In genomic region chr2:201971516-201972228, GRCh38 we compare ENCODE assay signal across 13 cellular contexts.
A peak's percentile ranks its signal among the peaks of the same experiment; 100 is the strongest.
DNase-seq lines count a peak whose midpoint lies in the region; ATAC-seq and TF ChIP-seq lines count a peak whose summit lies in the region.
"Had no signal": no experiment of that assay in that cellular context is flagged by ENCODE, and none has a peak within 500 bp of the region (broad histone marks: within the 10 kb centered on the region; RNA-seq: fewer than 3 reads in every experiment).

No MANE protein-coding gene starts in this region.

- 0 out of 2 replicates have a peak overlapping the region, but pooled peaks have one; percentile 12 for H3K4me3 ChIP-seq in H7 (ENCODE audit: insufficient read depth, low read depth, low read length)
- peak overlapping the region in 1 of 2 donors; percentile 22 for H3K4me3 ChIP-seq in stomach smooth muscle (ENCODE audit: low read length in 2 of 2)
- H3K4me3 ChIP-seq in stomach, result no peak overlapping the region

- peaks cover 9% of the 10 kb centered on the region for H3K4me1 Mint-ChIP-seq in Calu3 (ENCODE audit: low read depth, unreplicated experiment)
- H3K4me1 Mint-ChIP-seq in activated CD8-positive, alpha-beta memory T cell treated with anti-CD3 and anti-CD28 coated beads, Interleukin-2, amount 10 ng/mL, durations not matched to agents 7 days and 5 days, result no peaks in the 10 kb centered on the region
- H3K4me1 Mint-ChIP-seq: stimulated activated naive B cell treated with anti-CD40 and anti-IgM and Interleukin-4, amounts not matched to agents 10 μg/mL and 1 μg/mL and 100 μg/mL, for 72 hours had no signal

- DNase-seq in H7 (no peak), head of caudate nucleus (peak in 25 of 42 donors; percentile 9 to 68 (median 30)), Calu3 (no peak), stomach (no peak)
- no peak for DNase-seq in activated CD8-positive, alpha-beta memory T cell treated with anti-CD3 and anti-CD28 coated beads, Interleukin-2, amount 10 ng/mL, durations not matched to agents 7 days and 5 days
- DNase-seq: brain microvascular endothelial cell; kidney glomerular epithelial cell; NCI-H2029; stimulated activated naive B cell treated with anti-CD40 and anti-IgM and Interleukin-4, amounts not matched to agents 10 μg/mL and 1 μg/mL and 100 μg/mL, for 72 hours had no signal

- H3K27me3 ChIP-seq in H7 (ENCODE audit: control insufficient read depth, insufficient read depth, low read length), result no peaks in the 10 kb centered on the region
- H3K27me3 ChIP-seq in stomach smooth muscle (ENCODE audit: control insufficient read depth in 1 of 2, insufficient read depth in 2 of 2, low read length in 2 of 2), result no peaks in the 10 kb centered on the region
- H3K27me3 ChIP-seq in stomach, result peaks cover 0 to 6% (median 0%) of the 10 kb centered on the region in 3 donors
- H3K27me3 ChIP-seq: brain microvascular endothelial cell had no signal

- WGBS in stomach, 5 donors, result 66 to 86% (median 83%) methylated on average over 5 of the region's 5 CpGs

- no peak for TF ChIP-seq POLR2A in stomach (IDR thresholded peaks at IDR 0.05)

- no TSS peak for BruUV-seq in Calu3 (replicated peaks; lab: Mats Ljungman, UMichigan)

- CTCF ChIA-PET in Calu3 (lab: Charles Lee), result no interaction called here
- CTCF ChIA-PET in activated CD8-positive, alpha-beta memory T cell treated with anti-CD3 and anti-CD28 coated beads, Interleukin-2, amount 10 ng/mL, durations not matched to agents 7 days and 5 days (lab: Charles Lee), result no interaction called here

- ATAC-seq in SK-N-SH treated with all-trans-retinoic acid at 6 μM for 48 hours, result peak; percentile 91
- no peak for ATAC-seq in activated CD8-positive, alpha-beta memory T cell treated with anti-CD3 and anti-CD28 coated beads, Interleukin-2, amount 10 ng/mL, durations not matched to agents 7 days and 5 days
- ATAC-seq: HepG2; stimulated activated naive B cell treated with anti-CD40 and anti-IgM and Interleukin-4, amounts not matched to agents 10 μg/mL and 1 μg/mL and 100 μg/mL, for 72 hours had no signal

- H3K27ac ChIP-seq in stomach smooth muscle (ENCODE audit: low read length), result peak overlapping the region; percentile 41
- H3K27ac ChIP-seq in stomach, result no peak overlapping the region
- H3K27ac ChIP-seq: brain microvascular endothelial cell, epithelial cell of prostate had no signal

- H3K36me3 Mint-ChIP-seq in Calu3 (ENCODE audit: insufficient read depth, unreplicated experiment), result no peaks in the 10 kb centered on the region
- H3K36me3 Mint-ChIP-seq in activated CD8-positive, alpha-beta memory T cell treated with anti-CD3 and anti-CD28 coated beads, Interleukin-2, amount 10 ng/mL, durations not matched to agents 7 days and 5 days, result no peaks in the 10 kb centered on the region
- H3K36me3 Mint-ChIP-seq: stimulated activated naive B cell treated with anti-CD40 and anti-IgM and Interleukin-4, amounts not matched to agents 10 μg/mL and 1 μg/mL and 100 μg/mL, for 72 hours had no signal

- H3K27me3 Mint-ChIP-seq in Calu3 (ENCODE audit: unreplicated experiment), result peaks cover 14% of the 10 kb centered on the region
- peaks cover 4% of the 10 kb centered on the region for H3K27me3 Mint-ChIP-seq in activated CD8-positive, alpha-beta memory T cell treated with anti-CD3 and anti-CD28 coated beads, Interleukin-2, amount 10 ng/mL, durations not matched to agents 7 days and 5 days

- no peaks in the 10 kb centered on the region for H3K9me3 Mint-ChIP-seq in Calu3 (ENCODE audit: low read depth, unreplicated experiment)
- no peaks in the 10 kb centered on the region for H3K9me3 Mint-ChIP-seq in activated CD8-positive, alpha-beta memory T cell treated with anti-CD3 and anti-CD28 coated beads, Interleukin-2, amount 10 ng/mL, durations not matched to agents 7 days and 5 days (ENCODE audit: low read depth)

- H3K4me3 Mint-ChIP-seq in Calu3 (ENCODE audit: low read depth, unreplicated experiment), result no peak overlapping the region
- H3K4me3 Mint-ChIP-seq in activated CD8-positive, alpha-beta memory T cell treated with anti-CD3 and anti-CD28 coated beads, Interleukin-2, amount 10 ng/mL, durations not matched to agents 7 days and 5 days, result no peak overlapping the region
- H3K4me3 Mint-ChIP-seq: stimulated activated naive B cell treated with anti-CD40 and anti-IgM and Interleukin-4, amounts not matched to agents 10 μg/mL and 1 μg/mL and 100 μg/mL, for 72 hours had no signal

- intact Hi-C loops in head of caudate nucleus (cut with DNase I) (no loop called here), Calu3 (cut with micrococcal nuclease; ENCODE audit: unreplicated experiment) (no loop called here), stomach (cut with DNase I; ENCODE audit: low total_unique reads) (no loop called here)

- H3K36me3 ChIP-seq in H7 (replicated peaks; ENCODE audit: control insufficient read depth, insufficient read depth, low read length) (no peaks in the 10 kb centered on the region), stomach smooth muscle (ENCODE audit: control insufficient read depth in 2 of 2, insufficient read depth in 2 of 2, low read length in 2 of 2) (no peaks in the 10 kb centered on the region), stomach (no peaks in the 10 kb centered on the region)
- H3K36me3 ChIP-seq: brain microvascular endothelial cell had no signal

- H3K9ac ChIP-seq in stomach smooth muscle (ENCODE audit: low read length in 2 of 2), result no peak overlapping the region

- TF ChIP-seq CTCF in Calu3 (IDR thresholded peaks at IDR 0.05; ENCODE audit: unreplicated experiment) (no peak), stomach (IDR thresholded peaks at IDR 0.05) (no peak)

- no peaks in the 10 kb centered on the region for H3K9me3 ChIP-seq in stomach smooth muscle (ENCODE audit: control insufficient read depth in 2 of 2, low read length in 2 of 2)
- no peaks in the 10 kb centered on the region for H3K9me3 ChIP-seq in stomach

- peaks cover 15% of the 10 kb centered on the region for H3K4me1 ChIP-seq in stomach smooth muscle (ENCODE audit: control insufficient read depth, insufficient read depth, low read length)
- H3K4me1 ChIP-seq in stomach, result no peaks in the 10 kb centered on the region

- no peak for TF ChIP-seq EP300 in stomach (IDR thresholded peaks at IDR 0.05)

- H3K27ac Mint-ChIP-seq in Calu3 (ENCODE audit: unreplicated experiment), result no peak overlapping the region
- no peak overlapping the region for H3K27ac Mint-ChIP-seq in activated CD8-positive, alpha-beta memory T cell treated with anti-CD3 and anti-CD28 coated beads, Interleukin-2, amount 10 ng/mL, durations not matched to agents 7 days and 5 days
- H3K27ac Mint-ChIP-seq: stimulated activated naive B cell treated with anti-CD40 and anti-IgM and Interleukin-4, amounts not matched to agents 10 μg/mL and 1 μg/mL and 100 μg/mL, for 72 hours had no signal

TF ChIP-seq in SK-N-SH treated with all-trans-retinoic acid at 6 μM for 48 hours, 23 proteins besides CTCF, POLR2A, EP300 and RAD21 (continues in another document):
- no peak for TF ChIP-seq OSR1 (CRISPR knock-in tag; IDR thresholded peaks at IDR 0.05)
- TF ChIP-seq ARNTL (CRISPR knock-in tag; IDR thresholded peaks at IDR 0.05; ENCODE audit: borderline replicate concordance, low read depth), result no peak
- TF ChIP-seq PATZ1 (CRISPR knock-in tag; IDR thresholded peaks at IDR 0.05; ENCODE audit: borderline replicate concordance), result no peak
- TF ChIP-seq TOX (CRISPR knock-in tag; IDR thresholded peaks at IDR 0.05; ENCODE audit: borderline replicate concordance), result no peak
- no peak for TF ChIP-seq POU6F1 (CRISPR knock-in tag; IDR thresholded peaks at IDR 0.05; ENCODE audit: borderline replicate concordance, low read depth)

Comparison
In these comparisons a context has a peak if more than half of its experiments do, and no peak if none do; other contexts are left out.
1. DNase-seq: peak in head of caudate nucleus (25 of 42); none in H7 (single experiment), Calu3 (single experiment), stomach (single experiment) and activated CD8-positive, alpha-beta memory T cell treated with anti-CD3 and anti-CD28 coated beads, Interleukin-2, amount 10 ng/mL, durations not matched to agents 7 days and 5 days (single experiment).